Comparison of ENCODE assay signal across 8 cellular contexts in genomic region chr1:40507973-40508372, GRCh38. TPM values are rescaled to one million over a fixed set of nuclear protein-coding genes. Genes with fewer than 3 reads are reported as not detected.
DNase-seq lines count a peak whose midpoint lies in the region; ATAC-seq and TF ChIP-seq lines count a peak whose summit lies in the region.

No MANE protein-coding gene starts in this region.

- H3K27ac ChIP-seq in cardiac muscle cell (no peak overlapping the region), mesendoderm (ENCODE audit: low read depth, low read length) (no peak overlapping the region), upper lobe of left lung (peak overlapping the region; percentile 70 to 81 (median 78))

- no CpG with 5 or more reads among the region's 6 CpGs for WGBS in mesendoderm (ENCODE audit: extremely low coverage, insufficient coverage, low lambda C conversion rate)
- WGBS in upper lobe of left lung, 2 donors, result 60 to 63% methylated on average over 6 of the region's 6 CpGs

- no peak for TF ChIP-seq EP300 in upper lobe of left lung (IDR thresholded peaks at IDR 0.05)

- H3K4me3 ChIP-seq in cardiac muscle cell, result peak overlapping the region; percentile 58
- H3K4me3 ChIP-seq in mesendoderm (ENCODE audit: low read length), result peak overlapping the region; percentile 84
- H3K4me3 ChIP-seq in upper lobe of left lung, result peak overlapping the region; percentile 67 to 83 (median 73)

- H3K9ac ChIP-seq in mesendoderm (ENCODE audit: low read length), result peak overlapping the region; percentile 92

- peaks cover 8% of the 10 kb centered on the region for H3K9me3 Mint-ChIP-seq in MCF 10A (ENCODE audit: unreplicated experiment)

- no peak overlapping the region for H3K18ac ChIP-seq in mesendoderm (ENCODE audit: low read length)

- intact Hi-C loops in Right ventricle myocardium inferior (cut with DNase I) (no loop called here), MCF 10A (cut with micrococcal nuclease) (no loop called here)

- H3K36me3 ChIP-seq in cardiac muscle cell (no peaks in the 10 kb centered on the region), mesendoderm (ENCODE audit: control insufficient read depth, insufficient read depth, low read length) (no peaks in the 10 kb centered on the region), upper lobe of left lung (no peaks in the 10 kb centered on the region)

- H2BK5ac ChIP-seq in mesendoderm (ENCODE audit: low read length), result no peak overlapping the region

- H3K9me3 ChIP-seq in cardiac muscle cell (ENCODE audit: low read depth) (no peaks in the 10 kb centered on the region), upper lobe of left lung (peaks cover 0 to 19% (median 11%) of the 10 kb centered on the region in 4 donors)

- H3K27ac Mint-ChIP-seq in MCF 10A (ENCODE audit: low read depth, unreplicated experiment), result peak overlapping the region; percentile 64

- DNase-seq in cardiac muscle cell (ENCODE audit: low read depth in 1 of 2, low spot score in 1 of 2) (no peak), Right ventricle myocardium inferior (ENCODE audit: missing footprints) (no peak), MCF 10A (ENCODE audit: unreplicated experiment) (no peak), mesendoderm (no peak), upper lobe of left lung (no peak), C1 segment of cervical spinal cord (lab: John Stamatoyannopoulos, UW) (no peak)

- no peak overlapping the region for H2AK5ac ChIP-seq in mesendoderm (ENCODE audit: low read length)

- no peaks in the 10 kb centered on the region for H3K36me3 Mint-ChIP-seq in MCF 10A (ENCODE audit: insufficient read depth, unreplicated experiment)

- POLR2A ChIA-PET in MCF 10A (lab: Yijun Ruan, JAX), result no interaction called here

- no peaks in the 10 kb centered on the region for H3K79me2 ChIP-seq in mesendoderm (ENCODE audit: control insufficient read depth, insufficient read depth, low read length)

- TF ChIP-seq POLR2A in upper lobe of left lung (IDR thresholded peaks at IDR 0.05), result no peak

- peak overlapping the region; percentile 63 for H3K4ac ChIP-seq in mesendoderm (ENCODE audit: low read depth, low read length)

- H4K5ac ChIP-seq in mesendoderm (ENCODE audit: low read length), result no peak overlapping the region

- H3K27me3 Mint-ChIP-seq in MCF 10A (ENCODE audit: insufficient read depth, unreplicated experiment), result no peaks in the 10 kb centered on the region

- TF ChIP-seq CTCF in cardiac muscle cell (IDR thresholded peaks at IDR 0.05; ENCODE audit: low read depth, low read length), result no peak
- TF ChIP-seq CTCF in MCF 10A (IDR thresholded peaks at IDR 0.05; ENCODE audit: unreplicated experiment), result no peak
- TF ChIP-seq CTCF in upper lobe of left lung (IDR thresholded peaks at IDR 0.05), result no peak

- peak overlapping the region; percentile 94 for H3K56ac ChIP-seq in mesendoderm (ENCODE audit: low read length)

- peak overlapping the region; percentile 76 for H3K4me3 Mint-ChIP-seq in MCF 10A (ENCODE audit: unreplicated experiment)

- no peak overlapping the region for H4K8ac ChIP-seq in mesendoderm (ENCODE audit: low read depth, low read length)

- ATAC-seq in Right ventricle myocardium inferior (no peak), upper lobe of left lung (ENCODE audit: low FRiP score in 2 of 2) (no peak), HG02852 (IDR thresholded peaks at IDR 0.05; ENCODE audit: unreplicated experiment) (no peak), HG02884 (IDR thresholded peaks at IDR 0.05; ENCODE audit: unreplicated experiment) (no peak)

- no peak overlapping the region for H2BK15ac ChIP-seq in mesendoderm (replicated peaks; ENCODE audit: low read depth)

- no peaks in the 10 kb centered on the region for H3K27me3 ChIP-seq in cardiac muscle cell
- H3K27me3 ChIP-seq in mesendoderm (ENCODE audit: insufficient read depth, low read length, poor library complexity), result no peaks in the 10 kb centered on the region
- no peaks in the 10 kb centered on the region for H3K27me3 ChIP-seq in upper lobe of left lung

- H2BK120ac ChIP-seq in mesendoderm (ENCODE audit: low read depth, low read length), result no peak overlapping the region

- H3K4me1 ChIP-seq in cardiac muscle cell (ENCODE audit: low read depth), result peaks cover 4% of the 10 kb centered on the region
- no peaks in the 10 kb centered on the region for H3K4me1 ChIP-seq in mesendoderm (ENCODE audit: control insufficient read depth, low read depth, low read length)
- H3K4me1 ChIP-seq in upper lobe of left lung, result peaks cover 7 to 13% (median 10%) of the 10 kb centered on the region in 4 donors

- TSS peak; percentile 82 for BruUV-seq in MCF 10A (replicated peaks; lab: Mats Ljungman, UMichigan)

- peak overlapping the region; percentile 30 for H3K4me2 ChIP-seq in mesendoderm (ENCODE audit: low read length)

- CTCF ChIA-PET in MCF 10A (lab: Yijun Ruan, JAX), result interaction anchor here (0.6 kb wide), 1 partner anchor 390 kb away, joined by 4 read pairs; no protein-coding TSS in a partner anchor

- H3K23ac ChIP-seq in mesendoderm (ENCODE audit: low read length), result no peak overlapping the region

- no peaks in the 10 kb centered on the region for H3K79me1 ChIP-seq in mesendoderm (ENCODE audit: low read length)

- no peaks in the 10 kb centered on the region for H3K4me1 Mint-ChIP-seq in MCF 10A (ENCODE audit: insufficient read depth, unreplicated experiment)

RNA-seq across cellular contexts. Expression of gene EXO5, which starts 0.6 kb away (rescaled TPM):
- 6.3 and 6.6 TPM in 2 replicates for total RNA-seq in cardiac muscle cell
- 6.1 and 8.9 TPM in 2 replicates for polyA plus RNA-seq in cardiac muscle cell
- total RNA-seq in Right ventricle myocardium inferior, result 4.7 TPM
- total RNA-seq in MCF 10A (2022), result 2.2 and 3.1 TPM in 2 replicates
- polyA plus RNA-seq in mesendoderm (2013, experiment 1 of 2), result 6.5 TPM
- 6.2 TPM for polyA plus RNA-seq in mesendoderm (2013, experiment 2 of 2)
- total RNA-seq in upper lobe of left lung, result 10 to 100 TPM in 2 of 6 donors, 1 to 10 TPM in 4; 5.5 to 30.4 (median 9.9) TPM

RNA-seq across cellular contexts. Expression of gene ZNF684, which starts 23.5 kb away (rescaled TPM):
- total RNA-seq in cardiac muscle cell, result 3.6 and 7.4 TPM in 2 replicates
- polyA plus RNA-seq in cardiac muscle cell, result 8.2 TPM in 2 replicates
- 9.7 TPM for total RNA-seq in Right ventricle myocardium inferior
- 1.4 and 1.8 TPM in 2 replicates for total RNA-seq in MCF 10A (2022)
- polyA plus RNA-seq in mesendoderm (2013, experiment 1 of 2), result 3.8 TPM
- 3.4 TPM for polyA plus RNA-seq in mesendoderm (2013, experiment 2 of 2)
- 1 to 10 TPM; 1.2 to 5.3 (median 3.5) TPM for total RNA-seq in upper lobe of left lung

RNA-seq across cellular contexts. Expression of gene ZFP69, which starts 30.9 kb away (rescaled TPM):
- 2.9 and 4.9 TPM in 2 replicates for total RNA-seq in cardiac muscle cell
- 3.2 and 7.2 TPM in 2 replicates for polyA plus RNA-seq in cardiac muscle cell
- 1.8 TPM for total RNA-seq in Right ventricle myocardium inferior
- total RNA-seq in MCF 10A (2022), result 1.8 and 2.2 TPM in 2 replicates
- polyA plus RNA-seq in mesendoderm (2013, experiment 1 of 2), result 2.8 TPM
- polyA plus RNA-seq in mesendoderm (2013, experiment 2 of 2), result 2.9 TPM
- 1 to 10 TPM; 1.3 to 5.2 (median 3.1) TPM for total RNA-seq in upper lobe of left lung

RNA-seq across cellular contexts. Expression of gene ZFP69B, which starts 57.7 kb away (rescaled TPM):
- total RNA-seq in cardiac muscle cell, result 2.3 and 2.7 TPM in 2 replicates
- polyA plus RNA-seq in cardiac muscle cell, result 3.2 and 3.7 TPM in 2 replicates
- 1.2 TPM for total RNA-seq in Right ventricle myocardium inferior
- total RNA-seq in MCF 10A (2022), result 6.0 and 8.9 TPM in 2 replicates
- 4.9 TPM for polyA plus RNA-seq in mesendoderm (2013, experiment 1 of 2)
- polyA plus RNA-seq in mesendoderm (2013, experiment 2 of 2), result 4.7 TPM
- total RNA-seq in upper lobe of left lung, result 1 to 10 TPM in 3 of 6 donors, under 1 TPM in 1, not detected in 2; 0.76 to 1.7 (median 1.4) TPM

Comparison
In these comparisons a context has a peak if more than half of its experiments do, and no peak if none do; other contexts are left out.
1. H3K27ac ChIP-seq: peak in upper lobe of left lung (4 of 4); none in cardiac muscle cell (single experiment) and mesendoderm (single experiment).
2. Peak in every context shown above with its lines, with median percentiles within 50 percentile points of each other: H3K4me3 ChIP-seq.